ENCODE assay signal across 9 cellular contexts in the genomic region with DNA sequence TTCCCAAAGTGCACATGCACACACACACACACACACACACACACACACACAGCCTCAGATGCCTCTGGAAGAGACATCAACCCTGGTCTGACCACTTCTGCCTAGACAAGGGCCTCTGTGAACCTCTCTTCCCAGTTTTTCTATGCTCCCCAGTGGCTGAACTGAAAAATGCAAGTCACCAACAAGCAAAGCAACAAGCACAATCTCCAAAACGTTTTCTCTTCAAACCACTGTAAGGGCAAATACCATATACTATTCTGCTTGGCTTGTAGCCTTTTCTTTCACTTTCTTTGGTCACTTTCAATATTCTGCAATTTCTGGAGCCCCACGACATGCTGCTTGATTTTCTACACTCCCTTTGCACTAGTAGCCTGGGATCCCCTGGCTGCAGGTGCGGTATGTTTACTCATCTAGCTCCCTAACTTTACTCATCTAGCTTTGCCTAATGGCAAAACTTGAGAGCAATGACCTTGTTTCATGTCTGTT.
DNase-seq lines count a peak whose midpoint lies in the region; ATAC-seq and TF ChIP-seq lines count a peak whose summit lies in the region.
"Had no signal": no experiment of that assay in that cellular context is flagged by ENCODE, and none has a peak within 500 bp of the region (broad histone marks: within the 10 kb centered on the region; RNA-seq: fewer than 3 reads in every experiment).

No MANE protein-coding gene starts in this region.

- H3K4ac ChIP-seq in H9 (ENCODE audit: low read depth, low read length), result no peak overlapping the region

- H3K27me3 ChIP-seq in H9 (ENCODE audit: insufficient read depth, low read length) (no peaks in the 10 kb centered on the region), left lung (no peaks in the 10 kb centered on the region), Peyer's patch (no peaks in the 10 kb centered on the region)

- no peak overlapping the region for H2BK120ac ChIP-seq in H9 (ENCODE audit: low read depth, low read length, poor library complexity, severe bottlenecking)

- H3K23ac ChIP-seq in H9 (ENCODE audit: insufficient read length, low read depth, low read length), result no peak overlapping the region

- H3K36me3 Mint-ChIP-seq in H9 (ENCODE audit: insufficient read depth in 1 of 3, low read depth in 3 of 3) (peaks cover 0 to 3% (median 0%) of the 10 kb centered on the region in 3 experiments; a peak in 2 of 7 replicates), brain (peaks cover 6% of the 10 kb centered on the region)
- H3K36me3 Mint-ChIP-seq: activated naive CD8-positive, alpha-beta T cell treated with anti-CD3 and anti-CD28 coated beads, Interleukin-2, amount 10 ng/mL, durations not matched to agents 7 days and 5 days had no signal

- H4K20me1 ChIP-seq in H9 (ENCODE audit: control insufficient read depth, insufficient read depth, insufficient read length), result no peaks in the 10 kb centered on the region

- no peak overlapping the region for H3K9ac ChIP-seq in H9 (ENCODE audit: extremely low read depth, insufficient read length, low read length)

- no peak overlapping the region for H2BK15ac ChIP-seq in H9 (ENCODE audit: low read depth, low read length)

- no CpG with 5 or more reads among the region's 3 CpGs for WGBS in H9 (ENCODE audit: extremely low coverage, insufficient read length, low lambda C conversion rate)

- no peak overlapping the region for H4K91ac ChIP-seq in H9 (ENCODE audit: insufficient read length, low read depth, low read length)

- no peak overlapping the region for H2AFZ ChIP-seq in H9 (ENCODE audit: low read length)

- H3K79me1 ChIP-seq in H9 (ENCODE audit: insufficient read depth, low read depth, low read length, poor library complexity, severe bottlenecking), result peaks cover 4% of the 10 kb centered on the region

- H4K8ac ChIP-seq in H9 (replicated peaks; ENCODE audit: insufficient read length, low read depth, low read length), result no peak overlapping the region

- H3K4me1 ChIP-seq in H9 (ENCODE audit: insufficient read depth, low read length) (peaks cover 3% of the 10 kb centered on the region; the same call in 1 of the 2 replicates), left lung (peaks cover 0 to 5% of the 10 kb centered on the region in 2 donors), Peyer's patch (no peaks in the 10 kb centered on the region)

- TF ChIP-seq CTCF in H9 (conservative IDR thresholded peaks at IDR 0.05) (peak; percentile 64), LNCaP clone FGC (IDR thresholded peaks at IDR 0.05; ENCODE audit: control insufficient read depth, extremely low read depth, insufficient read depth) (peak; percentile 36; the same call in 1 of the 2 replicates), brain (conservative IDR thresholded peaks at IDR 0.05) (peak; percentile 13 to 41), left lung (IDR thresholded peaks at IDR 0.05) (peak in 1 of 2 donors; percentile 12), Peyer's patch (IDR thresholded peaks at IDR 0.05) (peak in 3 of 6 experiments; percentile 35 to 38 (median 38))

- peaks cover 8% of the 10 kb centered on the region for H3K79me2 ChIP-seq in H9 (ENCODE audit: insufficient read depth, low read length)

- no peak overlapping the region for H3K27ac ChIP-seq in H9 (ENCODE audit: insufficient read length, low read depth, low read length)
- peak overlapping the region in 1 of 2 donors; percentile 49 for H3K27ac ChIP-seq in left lung
- H3K27ac ChIP-seq in Peyer's patch, result no peak overlapping the region

- H3T11ph ChIP-seq in H9 (ENCODE audit: low read length), result no peak overlapping the region

- H3K4me3 Mint-ChIP-seq in H9 (no peak overlapping the region), brain (peak overlapping the region in 1 of 5 experiments; percentile 9)
- H3K4me3 Mint-ChIP-seq: activated naive CD8-positive, alpha-beta T cell treated with anti-CD3 and anti-CD28 coated beads, Interleukin-2, amount 10 ng/mL, durations not matched to agents 7 days and 5 days had no signal

- H3K9me3 Mint-ChIP-seq in H9, result no peaks in the 10 kb centered on the region
- no peaks in the 10 kb centered on the region for H3K9me3 Mint-ChIP-seq in brain
- H3K9me3 Mint-ChIP-seq: activated naive CD8-positive, alpha-beta T cell treated with anti-CD3 and anti-CD28 coated beads, Interleukin-2, amount 10 ng/mL, durations not matched to agents 7 days and 5 days had no signal

- H3K23me2 ChIP-seq in H9 (ENCODE audit: insufficient read length, low read depth, low read length, poor library complexity, severe bottlenecking), result no peaks in the 10 kb centered on the region

- peak; percentile 95 for ATAC-seq in left lung

- H3K27ac Mint-ChIP-seq in H9 (peak overlapping the region; percentile 28 to 64 (median 42); a peak in 6 of 7 replicates), brain (peak overlapping the region in 3 of 5 experiments; percentile 24 to 83 (median 40))
- H3K27ac Mint-ChIP-seq: activated naive CD8-positive, alpha-beta T cell treated with anti-CD3 and anti-CD28 coated beads, Interleukin-2, amount 10 ng/mL, durations not matched to agents 7 days and 5 days had no signal

- H3K27me3 Mint-ChIP-seq in H9 (ENCODE audit: low read depth) (no peaks in the 10 kb centered on the region; the same call in 1 of the 2 replicates), brain (no peaks in the 10 kb centered on the region)

- no peak overlapping the region for H2BK12ac ChIP-seq in H9 (ENCODE audit: insufficient read length, low read depth, low read length)

- H2BK5ac ChIP-seq in H9 (ENCODE audit: insufficient read length, low read length), result no peak overlapping the region

- H3K9me3 ChIP-seq in H9 (ENCODE audit: control insufficient read depth, low read depth, low read length) (no peaks in the 10 kb centered on the region), left lung (no peaks in the 10 kb centered on the region), Peyer's patch (no peaks in the 10 kb centered on the region)

- no peak overlapping the region for H3K14ac ChIP-seq in H9 (ENCODE audit: insufficient read depth, low read length)

- no peak overlapping the region for H2BK20ac ChIP-seq in H9 (ENCODE audit: low read depth, low read length, poor library complexity, severe bottlenecking)

- H3K4me1 Mint-ChIP-seq in H9, result peaks cover 39 to 42% of the 10 kb centered on the region in 2 experiments
- peaks cover 69% of the 10 kb centered on the region for H3K4me1 Mint-ChIP-seq in brain
- H3K4me1 Mint-ChIP-seq: activated naive CD8-positive, alpha-beta T cell treated with anti-CD3 and anti-CD28 coated beads, Interleukin-2, amount 10 ng/mL, durations not matched to agents 7 days and 5 days had no signal

- peak; percentile 8 for DNase-seq in NCI-H146 (lab: John Stamatoyannopoulos, UW)
- no peak for DNase-seq in NCI-H146 treated with DMSO at 0.1 percent for 48 hours (lab: John Stamatoyannopoulos, UW; ENCODE audit: unreplicated experiment)
- peak; percentile 57 for DNase-seq in H9
- DNase-seq in LNCaP clone FGC (ENCODE audit: low read depth), result no peak
- peak in 1 of 2 donors; percentile 53 for DNase-seq in left lung
- no peak for DNase-seq in Peyer's patch
- DNase-seq in activated CD4-positive, alpha-beta T cell treated with anti-CD3 and anti-CD28 coated beads for 48 hours, result no peak
- DNase-seq: activated naive CD8-positive, alpha-beta T cell treated with anti-CD3 and anti-CD28 coated beads, Interleukin-2, amount 10 ng/mL, durations not matched to agents 7 days and 5 days had no signal

- H3K56ac ChIP-seq in H9 (ENCODE audit: insufficient read length, low read depth, low read length), result no peak overlapping the region

- no peak overlapping the region for H3K18ac ChIP-seq in H9 (ENCODE audit: insufficient read length, low read depth, low read length)

- no peak overlapping the region for H2AK5ac ChIP-seq in H9 (ENCODE audit: insufficient read length, low read length)

- H3K4me2 ChIP-seq in H9 (ENCODE audit: insufficient read depth, insufficient read length, low read length), result no peak overlapping the region

- H3K4me3 ChIP-seq in LNCaP clone FGC (ENCODE audit: low read depth, low read length), result no peak overlapping the region
- no peak overlapping the region for H3K4me3 ChIP-seq in left lung
- H3K4me3 ChIP-seq in Peyer's patch, result no peak overlapping the region

- no peak overlapping the region for H4K5ac ChIP-seq in H9 (ENCODE audit: insufficient read length, low read depth, low read length)

- no peaks in the 10 kb centered on the region for H3K36me3 ChIP-seq in left lung
- H3K36me3 ChIP-seq in Peyer's patch, result no peaks in the 10 kb centered on the region

- TF ChIP-seq POLR2A in Peyer's patch (IDR thresholded peaks at IDR 0.05), result no peak

- intact Hi-C loops in left lung (cut with DNase I), result no loop called here

Comparison
In these comparisons a context has a peak if more than half of its experiments do, and no peak if none do; other contexts are left out.
1. DNase-seq: peak in NCI-H146 (single experiment) and H9 (single experiment); none in NCI-H146 treated with DMSO at 0.1 percent for 48 hours (single experiment), LNCaP clone FGC (single experiment), Peyer's patch (0 of 3) and activated CD4-positive, alpha-beta T cell treated with anti-CD3 and anti-CD28 coated beads for 48 hours (single experiment).